Comparison of ENCODE assay signal across 29 cellular contexts in the genomic region with DNA sequence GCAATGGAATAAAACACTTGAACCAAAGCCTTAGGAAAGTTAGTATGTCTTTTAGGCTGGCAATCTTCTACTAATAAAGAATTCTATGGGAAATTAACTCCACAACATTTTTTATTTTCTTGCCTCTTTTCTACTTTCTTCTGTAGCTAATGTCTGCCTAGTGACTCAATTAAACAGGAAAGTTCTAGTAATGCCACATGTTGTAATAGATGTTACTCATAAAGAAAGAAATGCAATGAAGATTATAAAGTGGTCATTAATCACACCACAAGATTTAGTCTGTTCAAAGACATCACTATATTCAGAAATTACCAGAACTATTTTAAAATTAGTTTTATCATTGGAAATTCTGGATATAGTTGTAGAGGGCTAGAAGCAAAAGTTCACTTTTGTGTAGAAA.
"Had no signal": no experiment of that assay in that cellular context is flagged by ENCODE, and none has a peak within 500 bp of the region (broad histone marks: within the 10 kb centered on the region; RNA-seq: fewer than 3 reads in every experiment).

No MANE protein-coding gene starts in this region.

- H3K27me3 ChIP-seq: colonic mucosa, foreskin keratinocyte, heart left ventricle, neutrophil, testis, transverse colon had no signal

- H3K4me1 ChIP-seq: colonic mucosa, foreskin keratinocyte, heart left ventricle, testis, transverse colon had no signal

- H3K27ac ChIP-seq: colonic mucosa, foreskin keratinocyte, heart left ventricle, neutrophil, skin epidermis, testis, transverse colon had no signal

- H3K36me3 ChIP-seq: colonic mucosa, heart left ventricle, neutrophil, transverse colon had no signal

- H3K9me3 ChIP-seq: colonic mucosa, neutrophil, testis, transverse colon had no signal

- DNase-seq: activated B cell treated with CpG ODN at 0.5 μM for 24 hours; activated CD4-positive, alpha-beta T cell treated with anti-CD3 and anti-CD28 coated beads, Interleukin-2, amount 50 U/mL, for 1 hour; activated CD8-positive, alpha-beta T cell treated with anti-CD3 and anti-CD28 coated beads for 36 hours; activated naive CD4-positive, alpha-beta T cell; activated T-cell treated with anti-CD3 and anti-CD28 coated beads, Interleukin-2, amount 50 U/mL, for 4 hours; anterior cingulate cortex; cerebellar nuclear complex; colonic mucosa; effector CD8-positive, alpha-beta T cell; erythroblast; heart left ventricle; hypothalamus; immature natural killer cell; kidney; left colon; mammary epithelial cell; naive B cell; nephron progenitor cell; stimulated activated CD4-positive, alpha-beta T cell treated with anti-CD3 and anti-CD28 coated beads, Interleukin-2, amount 100 ng/mL, for 24 hours; stimulated activated naive CD4-positive, alpha-beta T cell treated with Interleukin-2 at 50 U/mL for 16 hours; T-helper 17 cell; T1000; testis; transverse colon had no signal

- ATAC-seq: activated CD8-positive, alpha-beta T cell treated with anti-CD3 and anti-CD28 coated beads for 36 hours; activated naive CD4-positive, alpha-beta T cell treated with anti-CD3 and anti-CD28 coated beads, Interleukin-2, amount 50 U/mL, for 72 hours; activated T-cell treated with anti-CD3 and anti-CD28 coated beads, Interleukin-2, amount 50 U/mL, for 4 hours; foreskin keratinocyte; heart left ventricle; left colon; sciatic nerve; T-helper 17 cell had no signal

- H3K4me3 ChIP-seq: colonic mucosa, heart left ventricle, skin epidermis, testis, transverse colon had no signal
